In the genomic region with DNA sequence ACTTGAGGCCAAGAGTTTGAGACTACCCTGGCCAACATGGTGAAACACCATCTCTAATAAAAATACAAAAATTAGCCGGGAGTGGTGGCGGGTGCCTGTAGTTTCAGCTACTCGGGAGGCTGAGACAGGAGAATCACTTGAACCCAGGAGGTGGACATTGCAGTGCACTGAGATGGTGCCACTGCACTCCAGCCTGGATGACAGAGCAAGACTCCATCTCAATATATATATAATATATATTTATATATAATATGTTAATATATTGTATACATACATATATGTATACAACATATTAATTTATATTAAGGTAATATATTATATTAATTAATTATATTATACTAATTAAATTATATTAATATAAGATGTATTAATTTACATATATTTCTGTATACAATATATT, we compare ENCODE assay signal across 10 cellular contexts. TPM values are rescaled to one million over a fixed set of nuclear protein-coding genes. Genes with fewer than 3 reads are reported as not detected.
"Had no signal": no experiment of that assay in that cellular context is flagged by ENCODE, and none has a peak within 500 bp of the region (broad histone marks: within the 10 kb centered on the region; RNA-seq: fewer than 3 reads in every experiment).

No MANE protein-coding gene starts in this region.

RNA-seq across cellular contexts. Expression of gene RLN3, which starts 8.2 kb away (rescaled TPM):
- total RNA-seq: PC-3, PC-9, Peyer's patch, Right ventricle myocardium inferior, Right ventricle myocardium superior, RPMI7951, SJCRH30, SJSA1, SK-MEL-5 had no signal
- polyA plus RNA-seq: SK-N-SH had no signal

RNA-seq across cellular contexts. Expression of gene PALM3, which starts 42.1 kb away (rescaled TPM):
- total RNA-seq: Right ventricle myocardium superior, SJSA1, SK-MEL-5 had no signal
